In genomic region chr6:144185133-144185836, GRCh38 we compare ENCODE assay signal across 16 cellular contexts. TPM values are rescaled to one million over a fixed set of nuclear protein-coding genes. Genes with fewer than 3 reads are reported as not detected.
DNase-seq lines count a peak whose midpoint lies in the region; ATAC-seq, FAIRE-seq and TF ChIP-seq lines count a peak whose summit lies in the region.
"Had no signal": no experiment of that assay in that cellular context is flagged by ENCODE, and none has a peak within 500 bp of the region (broad histone marks: within the 10 kb centered on the region; RNA-seq: fewer than 3 reads in every experiment).

No MANE protein-coding gene starts in this region.

- H2BK5ac ChIP-seq in IMR-90 (ENCODE audit: low read depth, low read length, poor library complexity, severe bottlenecking): no peak overlapping the region

- TF ChIP-seq CTCF in A549 (IDR thresholded peaks at IDR 0.05) (no peak), IMR-90 (conservative IDR thresholded peaks at IDR 0.05; ENCODE audit: low read depth, low read length) (no peak), neutrophil (IDR thresholded peaks at IDR 0.05) (no peak)

- no peak overlapping the region for H3K4ac ChIP-seq in IMR-90 (ENCODE audit: low read depth, low read length)

- CTCF ChIA-PET in A549 (lab: Yijun Ruan, JAX): interaction anchor here (1.0 kb wide), 1 partner anchor 21 kb away, joined by 3 read pairs; no protein-coding TSS in a partner anchor
- CTCF ChIA-PET in IMR-90 (lab: Yijun Ruan, JAX): interaction anchor here (0.6 kb wide), 1 partner anchor 250 kb away, joined by 4 read pairs; no protein-coding TSS in a partner anchor

- H2AK9ac ChIP-seq in IMR-90 (replicated peaks; ENCODE audit: low read depth, low read length, poor library complexity): no peak overlapping the region

- H3K4me3 ChIP-seq in A549: no peak overlapping the region
- no peak overlapping the region for H3K4me3 ChIP-seq in IMR-90 (ENCODE audit: insufficient read depth, low read depth, low read length)
- H3K4me3 ChIP-seq in neutrophil (ENCODE audit: low read depth in 1 of 2, low read length in 1 of 2): no peak overlapping the region
- H3K4me3 ChIP-seq: Peyer's patch had no signal

- H3K4me2 ChIP-seq in A549 (no peak overlapping the region), IMR-90 (ENCODE audit: low read depth, low read length) (no peak overlapping the region)

- no peak overlapping the region for H2BK15ac ChIP-seq in IMR-90 (ENCODE audit: low read depth, low read length)

- H3K27ac ChIP-seq in A549 (no peak overlapping the region), IMR-90 (ENCODE audit: insufficient read depth, low read length) (no peak overlapping the region), neutrophil (peak overlapping the region; percentile 29)
- H3K27ac ChIP-seq: C4-2B, Peyer's patch had no signal

- 80% methylated on average over 4 of the region's 4 CpGs for WGBS in A549 (ENCODE audit: missing lambda C conversion rate)
- WGBS in IMR-90 (ENCODE audit: extremely low coverage in 2 of 2, insufficient read length in 1 of 2), 2 experiments: no CpG with 5 or more reads among the region's 4 CpGs

- H3K14ac ChIP-seq in IMR-90 (replicated peaks; ENCODE audit: low read depth, low read length): no peak overlapping the region

- no peak overlapping the region for H2AK5ac ChIP-seq in IMR-90 (ENCODE audit: low read depth, low read length)

- no peak overlapping the region for H2AFZ ChIP-seq in IMR-90 (replicated peaks; ENCODE audit: low read length, poor library complexity)

- peaks cover 2% of the 10 kb centered on the region; the same call in 1 of the 2 replicates for H3K27me3 ChIP-seq in IMR-90 (ENCODE audit: control insufficient read depth, insufficient read depth, low read length)
- no peaks in the 10 kb centered on the region for H3K27me3 ChIP-seq in neutrophil
- H3K27me3 ChIP-seq: Peyer's patch had no signal

- H3K18ac ChIP-seq in IMR-90 (ENCODE audit: low read depth, low read length): no peak overlapping the region

- in situ Hi-C loops in IMR-90 (cut with MboI; ENCODE audit: low sequenced_read_pairs): no loop called here

- H4K91ac ChIP-seq in IMR-90 (ENCODE audit: insufficient read depth, low read depth, low read length): no peak overlapping the region

- intact Hi-C loops in IMR-90 (cut with micrococcal nuclease) (no loop called here), posterior vena cava (cut with DNase I) (no loop called here)

- H3K23ac ChIP-seq in IMR-90 (ENCODE audit: low read depth, low read length): peak overlapping the region; percentile 66; the same call in 1 of the 2 replicates

- DNase-seq in A549 (ENCODE audit: low read depth in 1 of 2, low spot score in 1 of 2) (no peak), IMR-90 (no peak), globus pallidus (ENCODE audit: low spot score) (no peak), HT-29 (ENCODE audit: low spot score) (no peak), posterior vena cava (ENCODE audit: low spot score) (no peak)
- no peak for DNase-seq in stimulated activated CD4-positive, alpha-beta T cell treated with anti-CD3 and anti-CD28 coated beads, Interleukin-4, amount 100 ng/mL, for 24 hours
- DNase-seq: H9, NCI-H1092, NCI-H2081 treated with DMSO at 0.1 percent for 48 hours, NCI-H510A treated with DMSO at 0.1 percent for 48 hours, Peyer's patch, SHP77 treated with DMSO at 0.1 percent for 48 hours had no signal

- no peaks in the 10 kb centered on the region for H3K79me1 ChIP-seq in IMR-90 (ENCODE audit: low read depth in 1 of 2, low read length in 2 of 2)

- POLR2A ChIA-PET in A549 (lab: Yijun Ruan, JAX) (no interaction called here), IMR-90 (lab: Charles Lee; ENCODE audit: unreplicated experiment) (no interaction called here)

- TF ChIP-seq POLR2A in A549 (IDR thresholded peaks at IDR 0.05; ENCODE audit: low read length) (no peak), IMR-90 (IDR thresholded peaks at IDR 0.05; ENCODE audit: low read depth, low read length) (no peak)

- H4K5ac ChIP-seq in IMR-90 (ENCODE audit: low read depth, low read length): no peak overlapping the region

- no peak overlapping the region for H3K56ac ChIP-seq in IMR-90 (ENCODE audit: extremely low read depth, insufficient read depth, low read length)

- H3K36me3 ChIP-seq in IMR-90 (ENCODE audit: control insufficient read depth, insufficient read depth, low read length): no peaks in the 10 kb centered on the region
- peaks cover 48% of the 10 kb centered on the region for H3K36me3 ChIP-seq in neutrophil

- TF ChIP-seq RAD21 in A549 (conservative IDR thresholded peaks at IDR 0.05 in 1 of 2, IDR thresholded peaks at IDR 0.05 in 1 of 2) (no peak), IMR-90 (IDR thresholded peaks at IDR 0.05; ENCODE audit: low read length) (no peak)

- no peaks in the 10 kb centered on the region for H4K20me1 ChIP-seq in IMR-90 (ENCODE audit: insufficient read depth, low read length)

- FAIRE-seq in A549 (lab: Jason Lieb, UNC) (no peak), colon (lab: Jason Lieb, UNC) (peak; percentile 36)

- no peaks in the 10 kb centered on the region for H3K9me1 ChIP-seq in IMR-90 (ENCODE audit: insufficient read depth, low read length)

- no peak overlapping the region for H3K9ac ChIP-seq in IMR-90 (ENCODE audit: low read depth, low read length)

- no TSS peak for BruUV-seq in IMR-90 (replicated peaks; lab: Mats Ljungman, UMichigan)

- no peaks in the 10 kb centered on the region for H3K9me3 ChIP-seq in A549
- H3K9me3 ChIP-seq in IMR-90 (ENCODE audit: control insufficient read depth, insufficient read depth, low read length): peaks cover 3% of the 10 kb centered on the region; the same call in 1 of the 2 replicates
- peaks cover 3% of the 10 kb centered on the region for H3K9me3 ChIP-seq in neutrophil
- H3K9me3 ChIP-seq: Peyer's patch had no signal

- no peak overlapping the region for H2BK120ac ChIP-seq in IMR-90 (ENCODE audit: low read depth, low read length)

- dilution Hi-C loops in IMR-90 (cut with HindIII; ENCODE audit: low sequenced_read_pairs, unreplicated experiment): no loop called here

- H4K8ac ChIP-seq in IMR-90 (ENCODE audit: low read depth in 2 of 2, low read length in 2 of 2): no peak overlapping the region

- ATAC-seq in A549: no peak
- ATAC-seq in IMR-90 (ENCODE audit: low read depth): no peak
- ATAC-seq: SK-N-SH treated with all-trans-retinoic acid at 6 μM for 48 hours had no signal

- no peak for TF ChIP-seq EP300 in A549 (IDR thresholded peaks at IDR 0.05)

- no peak overlapping the region for H2BK20ac ChIP-seq in IMR-90 (ENCODE audit: low read depth, low read length)

- H3K4me1 ChIP-seq in A549 (no peaks in the 10 kb centered on the region), IMR-90 (ENCODE audit: control insufficient read depth, insufficient read depth, low read length) (no peaks in the 10 kb centered on the region), neutrophil (ENCODE audit: control insufficient read depth in 1 of 2, insufficient read depth in 1 of 2, low read depth in 1 of 2, low read length in 1 of 2) (peaks cover 30 to 36% of the 10 kb centered on the region in 2 experiments)
- H3K4me1 ChIP-seq: Peyer's patch had no signal

TF ChIP-seq in A549, 52 proteins besides CTCF, POLR2A, EP300 and RAD21:
- TF ChIP-seq CEBPB (IDR thresholded peaks at IDR 0.05): peak; percentile 43 to 65; a peak in 3 of 4 replicates
- TF ChIP-seq MYC (IDR thresholded peaks at IDR 0.05; ENCODE audit: borderline replicate concordance, low read length): no peak

TF ChIP-seq in IMR-90, 13 proteins besides CTCF, POLR2A, EP300 and RAD21:
- TF ChIP-seq CEBPB (IDR thresholded peaks at IDR 0.05; ENCODE audit: low read depth, low read length) (peak; percentile 89), SMC3 (IDR thresholded peaks at IDR 0.05; ENCODE audit: low read depth, low read length) (no peak)

RNA-seq across cellular contexts. Expression of gene STX11, which starts 35.0 kb away (rescaled TPM):
- 0.65 and 0.78 TPM in 2 replicates for polyA plus RNA-seq in A549 (2011; rRNA removed)
- 1.3 and 1.9 TPM in 2 replicates for polyA plus RNA-seq in A549 (2012; cell fraction: cytosol; rRNA removed)
- 0.99 and 1.2 TPM in 2 replicates for polyA plus RNA-seq in A549 (2012; cell fraction: nucleus; rRNA removed)
- polyA plus RNA-seq in A549 (2017; fragmentation: RNase III; extraction: RNeasy Plus Mini Kit Qiagen cat#74134 plus additional on column Dnase treatment): 0.36 to 0.98 TPM (median 0.59 TPM) in 3 replicates
- 0.44 and 0.45 TPM in 2 replicates for polyA minus RNA-seq in A549 (2011; rRNA and poly(A)+ RNA removed)
- 0.54 and 0.56 TPM in 2 replicates for total RNA-seq in IMR-90 (2012; rRNA removed)
- 0.68 and 0.83 TPM in 2 replicates for polyA plus RNA-seq in IMR-90 (2012; rRNA removed)
- 0.64 and 1.2 TPM in 2 replicates for polyA plus RNA-seq in IMR-90 (2012; cell fraction: cytosol; rRNA removed)
- 0.45 and 0.59 TPM in 2 replicates for polyA plus RNA-seq in IMR-90 (2012; cell fraction: nucleus; rRNA removed; ENCODE audit: low replicate concordance)
- total RNA-seq in HT-29 (2014; rRNA removed; shearing (Covaris generic)): not detected in 2 replicates
- 10 to 100 TPM in 1 of 2 donors, 1 to 10 TPM in 1; 7.0 to 10.5 TPM for total RNA-seq in posterior vena cava
